In the genomic region with DNA sequence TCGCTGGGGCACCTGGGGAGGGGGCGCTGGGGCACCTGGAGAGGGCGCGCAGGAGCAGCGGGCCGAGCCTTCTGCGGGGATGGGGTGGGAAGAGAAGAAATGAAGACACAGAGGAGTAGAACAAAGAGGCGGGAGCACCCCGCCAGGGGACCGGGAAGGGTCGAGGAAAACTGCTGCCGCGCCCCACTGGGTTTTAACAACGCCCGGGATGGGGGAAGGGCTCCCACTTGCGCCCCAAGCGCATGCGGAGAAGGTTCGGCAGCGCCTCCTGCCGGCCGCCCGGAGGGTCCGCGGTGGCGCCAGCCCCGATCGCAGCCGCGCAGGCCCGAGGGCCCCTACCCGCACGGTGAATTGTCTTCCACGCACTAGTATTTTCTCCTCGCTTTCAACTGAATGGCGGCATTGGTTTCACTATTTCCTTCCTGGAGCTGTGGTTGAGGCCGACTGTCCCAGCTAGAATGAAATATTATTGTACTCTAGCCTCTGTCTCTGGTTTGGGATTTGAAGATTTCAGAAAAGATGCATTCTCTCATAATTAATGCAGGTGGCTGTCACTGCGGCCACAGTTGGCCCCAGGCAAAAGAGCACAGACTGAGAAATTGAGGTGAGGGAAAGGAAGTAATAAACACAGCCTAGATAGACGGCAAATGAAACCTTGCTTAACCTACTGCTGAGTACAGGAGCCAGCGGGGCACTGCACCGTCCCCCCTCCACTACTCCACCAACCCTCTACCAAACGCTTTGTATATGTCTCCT, we compare ENCODE assay signal across 8 cellular contexts. TPM values are rescaled to one million over a fixed set of nuclear protein-coding genes. Genes with fewer than 3 reads are reported as not detected.
DNase-seq lines count a peak whose midpoint lies in the region; ATAC-seq and TF ChIP-seq lines count a peak whose summit lies in the region.

No MANE protein-coding gene starts in this region.

- POLR2A ChIA-PET in naive thymus-derived CD8-positive, alpha-beta T cell (lab: Charles Lee), result interaction anchor here (0.8 kb wide), 2 partner anchors 17 to 30 kb away, joined by 3 to 4 read pairs; no protein-coding TSS in a partner anchor

- no peak overlapping the region for H3K27ac ChIP-seq in fibroblast of lung (ENCODE audit: insufficient read depth, low read length)

- in situ Hi-C loops in GM13977 (cut with MboI; ENCODE audit: low pct_unique_long_range_greater_than_20kb, low sequenced_read_pairs, unreplicated experiment), result no loop called here

- peaks cover 15% of the 10 kb centered on the region for H3K27me3 ChIP-seq in fibroblast of lung (ENCODE audit: control insufficient read depth, insufficient read depth, low read length)

- H4K20me1 ChIP-seq in fibroblast of lung (ENCODE audit: control insufficient read depth, extremely low read depth, insufficient read depth, low read length), result no peaks in the 10 kb centered on the region

- H3K79me2 ChIP-seq in fibroblast of lung (ENCODE audit: control insufficient read depth, insufficient read depth, low read length), result no peaks in the 10 kb centered on the region

- peak overlapping the region; percentile 77 to 91 (median 87) for H3K4me3 Mint-ChIP-seq in naive thymus-derived CD8-positive, alpha-beta T cell
- peak overlapping the region; percentile 94 for H3K4me3 Mint-ChIP-seq in stimulated activated memory B cell treated with anti-CD40 and anti-IgM and Interleukin-4, amounts not matched to agents 10 μg/mL and 1 μg/mL and 100 μg/mL, for 72 hours

- peaks cover 13 to 28% (median 22%) of the 10 kb centered on the region in 4 donors for H3K4me1 Mint-ChIP-seq in naive thymus-derived CD8-positive, alpha-beta T cell
- peaks cover 22% of the 10 kb centered on the region for H3K4me1 Mint-ChIP-seq in stimulated activated memory B cell treated with anti-CD40 and anti-IgM and Interleukin-4, amounts not matched to agents 10 μg/mL and 1 μg/mL and 100 μg/mL, for 72 hours

- H3K9me3 Mint-ChIP-seq in naive thymus-derived CD8-positive, alpha-beta T cell, result no peaks in the 10 kb centered on the region
- no peaks in the 10 kb centered on the region for H3K9me3 Mint-ChIP-seq in stimulated activated memory B cell treated with anti-CD40 and anti-IgM and Interleukin-4, amounts not matched to agents 10 μg/mL and 1 μg/mL and 100 μg/mL, for 72 hours

- peak overlapping the region; percentile 86 for H3K4me2 ChIP-seq in fibroblast of lung (ENCODE audit: extremely low read depth, insufficient read depth, low read length)

- H2AFZ ChIP-seq in fibroblast of lung (ENCODE audit: low read length), result peak overlapping the region; percentile 87

- H3K36me3 ChIP-seq in fibroblast of lung (ENCODE audit: control insufficient read depth, insufficient read depth, low read length), result no peaks in the 10 kb centered on the region

- peak overlapping the region; percentile 47 to 64 (median 56) for H3K4me3 ChIP-seq in fibroblast of lung (replicated peaks in 1 of 4; ENCODE audit: control extremely low read depth in 1 of 4, insufficient read depth in 1 of 4, low read depth in 3 of 4, low read length in 4 of 4)

- H3K9ac ChIP-seq in fibroblast of lung (ENCODE audit: insufficient read depth, low read length), result peak overlapping the region; percentile 30

- H3K27me3 Mint-ChIP-seq in naive thymus-derived CD8-positive, alpha-beta T cell, result peaks cover 0 to 3% (median 0%) of the 10 kb centered on the region in 5 donors
- no peaks in the 10 kb centered on the region for H3K27me3 Mint-ChIP-seq in stimulated activated memory B cell treated with anti-CD40 and anti-IgM and Interleukin-4, amounts not matched to agents 10 μg/mL and 1 μg/mL and 100 μg/mL, for 72 hours

- ATAC-seq in HG02852 (IDR thresholded peaks at IDR 0.05; ENCODE audit: unreplicated experiment), result peak; percentile 88
- peak; percentile 97 to 98 for ATAC-seq in naive thymus-derived CD8-positive, alpha-beta T cell
- ATAC-seq in stimulated activated memory B cell treated with anti-CD40 and anti-IgM and Interleukin-4, amounts not matched to agents 10 μg/mL and 1 μg/mL and 100 μg/mL, for 72 hours, result peak; percentile 93

- H3K27ac Mint-ChIP-seq in naive thymus-derived CD8-positive, alpha-beta T cell, result peak overlapping the region; percentile 85 to 97 (median 94)
- peak overlapping the region; percentile 96 for H3K27ac Mint-ChIP-seq in stimulated activated memory B cell treated with anti-CD40 and anti-IgM and Interleukin-4, amounts not matched to agents 10 μg/mL and 1 μg/mL and 100 μg/mL, for 72 hours

- TF ChIP-seq CTCF in GM13977 (IDR thresholded peaks at IDR 0.05; ENCODE audit: extremely low read depth, insufficient read depth, missing control alignments) (peak; percentile 96), fibroblast of lung (conservative IDR thresholded peaks at IDR 0.05 in 1 of 2, IDR thresholded peaks at IDR 0.05 in 1 of 2; ENCODE audit: low read depth in 1 of 2, low read length in 2 of 2) (peak; percentile 61 to 85)

- no peaks in the 10 kb centered on the region for H3K9me3 ChIP-seq in fibroblast of lung (ENCODE audit: control insufficient read depth, insufficient read depth, low read depth, low read length)

- no peaks in the 10 kb centered on the region for H3K36me3 Mint-ChIP-seq in naive thymus-derived CD8-positive, alpha-beta T cell
- H3K36me3 Mint-ChIP-seq in stimulated activated memory B cell treated with anti-CD40 and anti-IgM and Interleukin-4, amounts not matched to agents 10 μg/mL and 1 μg/mL and 100 μg/mL, for 72 hours, result no peaks in the 10 kb centered on the region

- DNase-seq in GM13977 (ENCODE audit: low spot score) (peak; percentile 85), NCI-H460 (ENCODE audit: extremely low read depth, low read depth) (peak; percentile 39), activated T-helper 1 cell treated with Interleukin-2 at 50 U/mL for 16 hours (ENCODE audit: low read depth) (peak; percentile 75), fibroblast of lung (ENCODE audit: low read depth in 2 of 2) (peak; percentile 36 to 69), DMS 273 treated with DMSO at 0.1 percent for 48 hours (lab: John Stamatoyannopoulos, UW) (no peak)
- peak; percentile 72 to 89 (median 84) for DNase-seq in naive thymus-derived CD8-positive, alpha-beta T cell

- H3K4me1 ChIP-seq in fibroblast of lung (ENCODE audit: control insufficient read depth, extremely low read depth, insufficient read depth, low read length), result no peaks in the 10 kb centered on the region

RNA-seq across cellular contexts. Expression of gene MAB21L3, which starts 57.3 kb away (rescaled TPM):
- total RNA-seq in NCI-H460 (2014; rRNA removed; shearing (Covaris generic)), result not detected in 2 replicates
- not detected in 2 replicates for polyA plus RNA-seq in NCI-H460 (2014; cell fraction: nucleus; rRNA removed)
- total RNA-seq in fibroblast of lung, result 0.66 and 0.77 TPM in 2 replicates
- 0.08 and 0.18 TPM in 2 replicates for polyA plus RNA-seq in fibroblast of lung
- 0.43 TPM in 1 of 2 replicates, not detected in the other for polyA plus RNA-seq in fibroblast of lung (2012)
- 0.22 and 0.86 TPM in 2 replicates for polyA minus RNA-seq in fibroblast of lung (ENCODE audit: low replicate concordance)
- total RNA-seq in naive thymus-derived CD8-positive, alpha-beta T cell, result not detected
- not detected for polyA plus RNA-seq in naive thymus-derived CD8-positive, alpha-beta T cell
